In genomic region chr15:92586930-92587329, GRCh38 we compare ENCODE assay signal across 17 cellular contexts.
A peak's percentile ranks its signal among the peaks of the same experiment; 100 is the strongest.
DNase-seq lines count a peak whose midpoint lies in the region; ATAC-seq, FAIRE-seq and TF ChIP-seq lines count a peak whose summit lies in the region.
"Had no signal": no experiment of that assay in that cellular context is flagged by ENCODE, and none has a peak within 500 bp of the region (broad histone marks: within the 10 kb centered on the region; RNA-seq: fewer than 3 reads in every experiment).

No MANE protein-coding gene starts in this region.

- no peak overlapping the region for H2BK120ac ChIP-seq in H1 (replicated peaks; ENCODE audit: low read depth, low read length)

- TF ChIP-seq CTCF in H1 (IDR thresholded peaks at IDR 0.05; ENCODE audit: control extremely low read depth in 1 of 3, insufficient read depth in 1 of 3, low read depth in 1 of 3, low read length in 3 of 3) (no peak), CD14-positive monocyte (IDR thresholded peaks at IDR 0.05) (no peak)

- H2AK5ac ChIP-seq in H1 (ENCODE audit: low read depth, low read length): no peak overlapping the region

- 0 out of 2 replicates have a peak overlapping the region, but pooled peaks have one; percentile 2 for H2AFZ ChIP-seq in H1 (ENCODE audit: low read length)
- H2AFZ ChIP-seq: GM23248 had no signal

- 93% methylated on average over 8 of the region's 8 CpGs; no CpG with 5 or more reads in 1 of the 2 experiments for WGBS in H1 (ENCODE audit: extremely low coverage in 1 of 2, insufficient coverage in 1 of 2, insufficient read length in 1 of 2, insufficient replicate concordance in 2 of 2, low coverage in 1 of 2, low lambda C conversion rate in 2 of 2, missing lambda C conversion rate in 1 of 2), 2 experiments

- FAIRE-seq in H1 (lab: Jason Lieb, UNC): no peak
- FAIRE-seq: A549, HepG2, HTR-8/SVneo had no signal

- H4K8ac ChIP-seq in H1 (ENCODE audit: extremely low read depth, insufficient read depth, low read length): no peak overlapping the region

- H3K27me3 Mint-ChIP-seq in CD14-positive monocyte (ENCODE audit: low read depth in 3 of 3): peaks cover 0 to 5% (median 0%) of the 10 kb centered on the region in 3 donors

- H3K9me3 Mint-ChIP-seq in CD14-positive monocyte: no peaks in the 10 kb centered on the region
- H3K9me3 Mint-ChIP-seq: CD8-positive, alpha-beta memory T cell had no signal

- H3K4me1 ChIP-seq in H1 (replicated peaks in 1 of 4; ENCODE audit: control insufficient read depth in 3 of 4, insufficient read depth in 4 of 4, low read length in 3 of 4): no peaks in the 10 kb centered on the region
- H3K4me1 ChIP-seq: A549 had no signal

- H2BK5ac ChIP-seq in H1 (ENCODE audit: low read depth, low read length): no peak overlapping the region

- H3K79me1 ChIP-seq in H1 (ENCODE audit: low read depth, low read length): no peaks in the 10 kb centered on the region

- intact Hi-C loops in CD14-positive monocyte (cut with micrococcal nuclease): no loop called here

- no peak for TF ChIP-seq EP300 in H1 (IDR thresholded peaks at IDR 0.05; ENCODE audit: borderline replicate concordance in 1 of 2, low read depth in 2 of 2, low read length in 2 of 2)

- POLR2A ChIA-PET in H1 (lab: Charles Lee; ENCODE audit: partially characterized antibody): no interaction called here

- H3K27me3 ChIP-seq in H1 (replicated peaks in 1 of 4; ENCODE audit: control insufficient read depth in 3 of 4, extremely low read depth in 1 of 4, insufficient read depth in 3 of 4, low read length in 3 of 4): no peaks in the 10 kb centered on the region

- ATAC-seq in GM18511 (IDR thresholded peaks at IDR 0.05; ENCODE audit: unreplicated experiment) (peak; percentile 59), HG02798 (IDR thresholded peaks at IDR 0.05; ENCODE audit: poor library complexity, unreplicated experiment) (peak; percentile 58)
- ATAC-seq: A549, HepG2 had no signal

- no peak overlapping the region for H4K5ac ChIP-seq in H1 (ENCODE audit: insufficient read length, low read depth, low read length)

- H4K20me1 ChIP-seq in H1 (replicated peaks in 1 of 2; ENCODE audit: control insufficient read depth in 1 of 2, insufficient read depth in 2 of 2, low read length in 2 of 2): no peaks in the 10 kb centered on the region

- no peak overlapping the region for H3K4me3 Mint-ChIP-seq in CD14-positive monocyte
- H3K4me3 Mint-ChIP-seq: CD8-positive, alpha-beta memory T cell had no signal

- no peaks in the 10 kb centered on the region for H3K79me2 ChIP-seq in H1 (ENCODE audit: control insufficient read depth in 1 of 2, insufficient read depth in 2 of 2, low read length in 2 of 2)

- no peak overlapping the region for H3K27ac Mint-ChIP-seq in CD14-positive monocyte

- H3K36me3 ChIP-seq in H1 (ENCODE audit: control insufficient read depth in 2 of 4, insufficient read depth in 4 of 4, low read length in 3 of 4): no peaks in the 10 kb centered on the region

- no peak overlapping the region for H3K4me3 ChIP-seq in H1 (ENCODE audit: extremely low read depth in 1 of 4, insufficient read depth in 2 of 4, low read depth in 3 of 4, low read length in 4 of 4)
- H3K4me3 ChIP-seq: A549, GM23248 had no signal

- no peak overlapping the region for H3K4ac ChIP-seq in H1 (replicated peaks; ENCODE audit: insufficient read length, low read depth, low read length)

- H2BK20ac ChIP-seq in H1 (ENCODE audit: low read length): no peak overlapping the region

- no peak overlapping the region for H4K91ac ChIP-seq in H1 (replicated peaks; ENCODE audit: insufficient read length, low read length)

- no peak for DNase-seq in H1 (ENCODE audit: low read depth in 1 of 2, low spot score in 2 of 2)
- DNase-seq in stimulated activated CD4-positive, alpha-beta T cell treated with anti-CD3 and anti-CD28 coated beads, Interleukin-4, amount 100 ng/mL, for 24 hours: no peak
- no peak for DNase-seq in NCI-H510A treated with DMSO at 0.1 percent for 48 hours (lab: John Stamatoyannopoulos, UW)
- DNase-seq in CD14-positive monocyte (ENCODE audit: low spot score): no peak
- no peak for DNase-seq in T1000 (lab: John Stamatoyannopoulos, UW)
- DNase-seq: Caco-2; CD8-positive, alpha-beta memory T cell; DND-41; GDM1; GM23248; H7 had no signal

- no peak overlapping the region for H3K56ac ChIP-seq in H1 (replicated peaks; ENCODE audit: insufficient read length, low read depth, low read length)

- no peak overlapping the region for H3K27ac ChIP-seq in H1 (ENCODE audit: low read depth, low read length)
- H3K27ac ChIP-seq: A549, GM23248, KMS-11 had no signal

- no peak for TF ChIP-seq RAD21 in H1 (IDR thresholded peaks at IDR 0.05 in 1 of 2, conservative IDR thresholded peaks at IDR 0.05 in 1 of 2; ENCODE audit: low read depth in 2 of 2, low read length in 2 of 2)

- no peak overlapping the region for H2BK15ac ChIP-seq in H1 (ENCODE audit: low read length)

- H3K23ac ChIP-seq in H1 (ENCODE audit: insufficient read length): no peak overlapping the region

- peaks cover 4 to 10% of the 10 kb centered on the region in 2 experiments; a peak in 1 of 4 replicates for H3K9me3 ChIP-seq in H1 (ENCODE audit: insufficient read depth in 2 of 2, low read depth in 1 of 2, low read length in 1 of 2)
- H3K9me3 ChIP-seq: Caco-2 had no signal

- H3K9ac ChIP-seq in H1 (replicated peaks in 1 of 4; ENCODE audit: extremely low read depth in 1 of 4, low read depth in 3 of 4, low read length in 3 of 4): no peak overlapping the region
- H3K9ac ChIP-seq: GM23248, KMS-11 had no signal

- TF ChIP-seq POLR2A in H1 (IDR thresholded peaks at IDR 0.05; ENCODE audit: control extremely low read depth in 1 of 2, low read depth in 2 of 2, low read length in 2 of 2): no peak

- no peaks in the 10 kb centered on the region for H3K4me1 Mint-ChIP-seq in CD14-positive monocyte
- H3K4me1 Mint-ChIP-seq: CD8-positive, alpha-beta memory T cell had no signal

- H3K23me2 ChIP-seq in H1 (ENCODE audit: low read depth, low read length): no peaks in the 10 kb centered on the region

- H2BK12ac ChIP-seq in H1 (ENCODE audit: low read depth, low read length): no peak overlapping the region

- CTCF ChIA-PET in H1 (lab: Charles Lee; ENCODE audit: partially characterized antibody): no interaction called here

- H3K18ac ChIP-seq in H1 (ENCODE audit: extremely low read depth, low read length): no peak overlapping the region

- H3K4me2 ChIP-seq in H1 (ENCODE audit: insufficient read depth in 1 of 2, low read depth in 2 of 2, low read length in 2 of 2): no peak overlapping the region
- H3K4me2 ChIP-seq: A549, KMS-11 had no signal

- no peak overlapping the region for H3K14ac ChIP-seq in H1 (ENCODE audit: insufficient read length)

- no peaks in the 10 kb centered on the region for H3K36me3 Mint-ChIP-seq in CD14-positive monocyte
- H3K36me3 Mint-ChIP-seq: CD8-positive, alpha-beta memory T cell had no signal

TF ChIP-seq in H1, 55 proteins besides CTCF, POLR2A, EP300 and RAD21:
- TF ChIP-seq CHD2 (IDR thresholded peaks at IDR 0.05; ENCODE audit: low read length): no peak
